Comparison of ENCODE assay signal across 28 cellular contexts in the genomic region with DNA sequence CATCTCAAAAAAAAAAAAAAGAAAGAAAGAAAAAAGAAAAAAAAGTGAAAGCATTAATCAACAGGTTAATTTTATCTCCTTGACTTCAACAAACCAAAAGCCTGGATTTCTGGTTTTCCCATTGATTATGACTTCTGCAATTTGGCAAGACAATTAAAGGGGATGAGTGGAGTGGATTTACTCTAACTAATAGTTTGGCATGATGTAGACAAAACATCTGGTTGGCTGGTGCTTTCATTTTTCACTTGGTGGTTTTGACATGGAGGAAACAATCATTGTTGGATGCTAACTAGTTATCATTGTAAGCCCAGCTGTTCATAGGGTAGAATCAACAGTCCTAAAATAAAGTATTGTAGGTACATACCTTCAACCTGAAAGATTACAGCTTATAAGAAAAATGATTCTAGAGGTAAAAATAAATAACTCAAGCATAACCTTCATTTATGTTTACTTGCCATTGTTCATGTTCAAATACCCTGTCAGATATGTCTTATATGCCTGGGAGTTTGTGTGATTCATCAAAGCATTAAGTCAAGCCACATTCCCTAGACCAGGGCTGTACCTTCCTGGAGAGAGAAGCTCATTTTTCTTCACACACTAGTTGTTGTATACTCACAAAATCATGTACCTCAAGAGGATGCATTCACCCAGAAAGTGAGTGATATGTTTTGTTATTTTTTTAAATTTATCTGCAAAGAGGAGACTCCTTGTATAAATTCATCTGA. TPM values are rescaled to one million over a fixed set of nuclear protein-coding genes. Genes with fewer than 3 reads are reported as not detected.
DNase-seq lines count a peak whose midpoint lies in the region; ATAC-seq and TF ChIP-seq lines count a peak whose summit lies in the region.
"Had no signal": no experiment of that assay in that cellular context is flagged by ENCODE, and none has a peak within 500 bp of the region (broad histone marks: within the 10 kb centered on the region; RNA-seq: fewer than 3 reads in every experiment).

No MANE protein-coding gene starts in this region.

- no peaks in the 10 kb centered on the region for H3K27me3 Mint-ChIP-seq in MCF 10A (ENCODE audit: insufficient read depth, unreplicated experiment)
- H3K27me3 Mint-ChIP-seq: CD4-positive, alpha-beta memory T cell had no signal

- H3K4me1 ChIP-seq in mammary epithelial cell (ENCODE audit: insufficient read depth, low read length) = peaks cover 5% of the 10 kb centered on the region
- H3K4me1 ChIP-seq in prostate gland (replicated peaks) = no peaks in the 10 kb centered on the region
- H3K4me1 ChIP-seq: Caco-2 had no signal

- H3K4me3 Mint-ChIP-seq in MCF 10A (ENCODE audit: unreplicated experiment) = no peak overlapping the region
- H3K4me3 Mint-ChIP-seq: CD4-positive, alpha-beta memory T cell had no signal

- no peaks in the 10 kb centered on the region for H3K36me3 ChIP-seq in mammary epithelial cell (ENCODE audit: insufficient read depth, low read length)
- no peaks in the 10 kb centered on the region for H3K36me3 ChIP-seq in kidney epithelial cell (ENCODE audit: control insufficient read depth, insufficient read depth, low read length)
- no peaks in the 10 kb centered on the region for H3K36me3 ChIP-seq in prostate gland
- H3K36me3 ChIP-seq: BLaER1 treated with 17β-estradiol and CSF1 and Interleukin-3, amounts not matched to agents 10 nM and 100 nM had no signal

- H3K4me3 ChIP-seq in mammary epithelial cell (replicated peaks in 1 of 3; ENCODE audit: insufficient read depth in 1 of 3, low read depth in 2 of 3, low read length in 3 of 3) (no peak overlapping the region), epithelial cell of esophagus (ENCODE audit: low read length) (no peak overlapping the region), kidney epithelial cell (ENCODE audit: low read depth, low read length) (no peak overlapping the region), prostate gland (no peak overlapping the region)
- H3K4me3 ChIP-seq: BLaER1 treated with 17β-estradiol and CSF1 and Interleukin-3, amounts not matched to agents 10 nM and 100 nM; GM12878; PC-9 had no signal

- H3K9me3 Mint-ChIP-seq in MCF 10A (ENCODE audit: unreplicated experiment) = no peaks in the 10 kb centered on the region

- no peak overlapping the region for H3K9ac ChIP-seq in mammary epithelial cell (ENCODE audit: insufficient read depth, low read length)
- H3K9ac ChIP-seq: BLaER1 treated with 17β-estradiol and CSF1 and Interleukin-3, amounts not matched to agents 10 nM and 100 nM; SK-N-SH had no signal

- intact Hi-C loops in mammary epithelial cell (cut with micrococcal nuclease) (no loop called here), MCF 10A (cut with micrococcal nuclease) (no loop called here), prostate gland (cut with DNase I) (no loop called here), cardiac septum (cut with DNase I) (no loop called here)

- no peak overlapping the region for H3K27ac Mint-ChIP-seq in MCF 10A (ENCODE audit: low read depth, unreplicated experiment)
- H3K27ac Mint-ChIP-seq: CD4-positive, alpha-beta memory T cell had no signal

- no peaks in the 10 kb centered on the region for H3K27me3 ChIP-seq in mammary epithelial cell (ENCODE audit: insufficient read depth, low read length)
- H3K27me3 ChIP-seq in kidney epithelial cell (ENCODE audit: control insufficient read depth, insufficient read depth, low read length) = no peaks in the 10 kb centered on the region
- H3K27me3 ChIP-seq in prostate gland (replicated peaks; ENCODE audit: insufficient read depth) = no peaks in the 10 kb centered on the region
- H3K27me3 ChIP-seq: BLaER1 treated with 17β-estradiol and CSF1 and Interleukin-3, amounts not matched to agents 10 nM and 100 nM had no signal

- in situ Hi-C loops in mammary epithelial cell (cut with MboI; ENCODE audit: low sequenced_read_pairs in 2 of 2) = no loop called here

- H4K20me1 ChIP-seq in mammary epithelial cell (ENCODE audit: insufficient read depth, low read length) = no peaks in the 10 kb centered on the region
- H4K20me1 ChIP-seq: BLaER1 treated with 17β-estradiol and CSF1 and Interleukin-3, amounts not matched to agents 10 nM and 100 nM had no signal

- peaks cover 16% of the 10 kb centered on the region for H3K4me1 Mint-ChIP-seq in MCF 10A (ENCODE audit: insufficient read depth, unreplicated experiment)
- H3K4me1 Mint-ChIP-seq: CD4-positive, alpha-beta memory T cell had no signal

- H2AFZ ChIP-seq in mammary epithelial cell (ENCODE audit: low read depth, low read length) = peak overlapping the region; percentile 47
- H2AFZ ChIP-seq: PC-9 had no signal

- no peaks in the 10 kb centered on the region for H3K79me2 ChIP-seq in mammary epithelial cell (ENCODE audit: insufficient read depth, low read length)

- no peaks in the 10 kb centered on the region for H3K9me3 ChIP-seq in mammary epithelial cell (replicated peaks; ENCODE audit: insufficient read depth, low read length)
- no peaks in the 10 kb centered on the region for H3K9me3 ChIP-seq in prostate gland
- H3K9me3 ChIP-seq: BLaER1 treated with 17β-estradiol and CSF1 and Interleukin-3, amounts not matched to agents 10 nM and 100 nM; SK-N-SH had no signal

- dilution Hi-C loops in mammary epithelial cell (cut with HindIII; ENCODE audit: low sequenced_read_pairs) = no loop called here

- no peak for TF ChIP-seq POLR2A in prostate gland (IDR thresholded peaks at IDR 0.05)

- CTCF ChIA-PET in mammary epithelial cell (lab: Charles Lee; ENCODE audit: low non-redundant PET) (no interaction called here), MCF 10A (lab: Yijun Ruan, JAX) (no interaction called here)

- H3K27ac ChIP-seq in mammary epithelial cell (ENCODE audit: insufficient read depth, low read depth, low read length) (no peak overlapping the region), prostate gland (no peak overlapping the region)
- H3K27ac ChIP-seq: 22Rv1; BLaER1 treated with 17β-estradiol and CSF1 and Interleukin-3, amounts not matched to agents 10 nM and 100 nM; HL-60; PC-9 had no signal

- H3K4me2 ChIP-seq in mammary epithelial cell (ENCODE audit: insufficient read depth, low read depth, low read length) = peak overlapping the region; percentile 0
- H3K4me2 ChIP-seq: BLaER1 treated with 17β-estradiol and CSF1 and Interleukin-3, amounts not matched to agents 10 nM and 100 nM; PC-9; SK-N-SH had no signal

- ATAC-seq in HG03045 (IDR thresholded peaks at IDR 0.05; ENCODE audit: unreplicated experiment) = no peak
- ATAC-seq: GM12878 had no signal

- no TSS peak for BruUV-seq in mammary epithelial cell (replicated peaks; lab: Mats Ljungman, UMichigan)
- BruUV-seq in MCF 10A (replicated peaks; lab: Mats Ljungman, UMichigan) = no TSS peak

- DNase-seq in mammary epithelial cell (peak; percentile 41), MCF 10A (ENCODE audit: unreplicated experiment) (no peak), epithelial cell of esophagus (ENCODE audit: low read depth) (peak; percentile 68), kidney epithelial cell (ENCODE audit: low read depth) (peak; percentile 10), prostate gland (ENCODE audit: low spot score) (no peak), cardiac septum (ENCODE audit: low spot score) (no peak), islet precursor cell (no peak)
- DNase-seq: ACHN; Caco-2; CD4-positive, alpha-beta memory T cell; DMS 273 treated with DMSO at 0.1 percent for 48 hours; DMS79 treated with DMSO at 0.1 percent for 48 hours; H7; KG1; NCI-H1694 treated with DMSO at 0.1 percent for 48 hours; NCI-H2081 treated with DMSO at 0.1 percent for 48 hours; NCI-H2171 treated with DMSO at 0.1 percent for 48 hours; NCI-H524 treated with DMSO at 0.1 percent for 48 hours; PC-9; RPMI8226; SIG-M5; SK-N-SH had no signal

- no peaks in the 10 kb centered on the region for H3K36me3 Mint-ChIP-seq in MCF 10A (ENCODE audit: insufficient read depth, unreplicated experiment)
- H3K36me3 Mint-ChIP-seq: CD4-positive, alpha-beta memory T cell had no signal

- TF ChIP-seq CTCF in mammary epithelial cell (conservative IDR thresholded peaks at IDR 0.05 in 1 of 2, IDR thresholded peaks at IDR 0.05 in 1 of 2; ENCODE audit: extremely low read depth in 1 of 2, insufficient read depth in 1 of 2, low read depth in 1 of 2, low read length in 2 of 2) (no peak), MCF 10A (IDR thresholded peaks at IDR 0.05; ENCODE audit: unreplicated experiment) (no peak), epithelial cell of esophagus (IDR thresholded peaks at IDR 0.05; ENCODE audit: insufficient read depth, low read depth, low read length, missing control alignments) (no peak), kidney epithelial cell (IDR thresholded peaks at IDR 0.05; ENCODE audit: insufficient read depth, low read length, poor library complexity, severe bottlenecking) (no peak), prostate gland (IDR thresholded peaks at IDR 0.05) (no peak)

- POLR2A ChIA-PET in MCF 10A (lab: Yijun Ruan, JAX) = interaction anchor here (2.0 to 2.9 kb wide), 2 partner anchors 10 to 16 kb away, joined by 6 to 11 read pairs; partner anchors contain the start of gene FIBIN

RNA-seq across cellular contexts. Expression of gene FIBIN, which starts 15.1 kb away (rescaled TPM):
- total RNA-seq in mammary epithelial cell (10 to 100 TPM in 1 of 2 donors, 1 to 10 TPM in 1; 3.4 to 18.0 TPM), MCF 10A (2022) (5.0 and 12.5 TPM in 2 replicates), kidney epithelial cell (0.89 and 1.3 TPM in 2 replicates), prostate gland (10 to 100 TPM in 1 of 2 donors, 1 to 10 TPM in 1; 5.7 to 13.4 TPM), cardiac septum (15.4 TPM)
- 0.77 TPM for polyA plus RNA-seq in mammary epithelial cell
- polyA minus RNA-seq in mammary epithelial cell = not detected
- total RNA-seq: CD4-positive, alpha-beta memory T cell; GM12878; HT1080; PC-9 had no signal
- polyA plus RNA-seq: CD4-positive, alpha-beta memory T cell; GM12878 had no signal

RNA-seq across cellular contexts. Expression of gene BBOX1, which starts 31.6 kb away (rescaled TPM):
- total RNA-seq in mammary epithelial cell = 1 to 10 TPM; 1.9 to 2.0 TPM
- 0.37 TPM for polyA plus RNA-seq in mammary epithelial cell
- polyA minus RNA-seq in mammary epithelial cell = not detected
- total RNA-seq in MCF 10A (2022) = 0.33 TPM in 1 of 2 replicates, not detected in the other
- total RNA-seq in kidney epithelial cell = not detected in 2 replicates
- total RNA-seq in prostate gland = 1 to 10 TPM in 1 of 2 donors, not detected in 1; 1.0 TPM
- total RNA-seq in cardiac septum = not detected
- total RNA-seq: Caco-2; CD4-positive, alpha-beta memory T cell; GM12878; H7; HT1080; PC-9 had no signal
- polyA plus RNA-seq: CD4-positive, alpha-beta memory T cell had no signal

Comparison
In these comparisons a context has a peak if more than half of its experiments do, and no peak if none do; other contexts are left out.
1. DNase-seq: peak in mammary epithelial cell (single experiment), epithelial cell of esophagus (single experiment) and kidney epithelial cell (single experiment); none in MCF 10A (single experiment), prostate gland (single experiment), cardiac septum (single experiment) and islet precursor cell (single experiment).